In genomic region chr6:43183441-43183840, GRCh38 we compare ENCODE assay signal across 1 cellular context.
TF ChIP-seq lines count a peak whose summit lies in the region.

No MANE protein-coding gene starts in this region.

TF ChIP-seq in GM12878, 131 proteins besides CTCF, POLR2A, EP300 and RAD21:
- TF ChIP-seq TCF3 (IDR thresholded peaks at IDR 0.05; ENCODE audit: borderline replicate concordance, insufficient read depth, low read depth, low read length): no peak
- TF ChIP-seq E2F8 (IDR thresholded peaks at IDR 0.05; ENCODE audit: low read depth, partially characterized antibody): no peak
- no peak for TF ChIP-seq JUND (IDR thresholded peaks at IDR 0.05; ENCODE audit: low read depth, low read length)
